In genomic region chr4:79611026-79611425, GRCh38 we compare ENCODE assay signal across 18 cellular contexts.
DNase-seq lines count a peak whose midpoint lies in the region; ATAC-seq, FAIRE-seq and TF ChIP-seq lines count a peak whose summit lies in the region.
"Had no signal": no experiment of that assay in that cellular context is flagged by ENCODE, and none has a peak within 500 bp of the region (broad histone marks: within the 10 kb centered on the region; RNA-seq: fewer than 3 reads in every experiment).

No MANE protein-coding gene starts in this region.

- ATAC-seq in K562 = no peak
- ATAC-seq in upper lobe of left lung (ENCODE audit: low FRiP score in 2 of 2) = no peak
- ATAC-seq in stimulated activated naive CD8-positive, alpha-beta T cell treated with anti-CD3 and anti-CD28 coated beads, Interleukin-15, Interleukin-2, amounts not matched to agents 100 U/mL and 50 U/mL, for 24 hours = no peak
- ATAC-seq: GM23338 had no signal

- H3K4ac ChIP-seq in mesendoderm (ENCODE audit: low read depth, low read length) = no peak overlapping the region

- no peak for TF ChIP-seq RAD21 in K562 (CRISPR knock-in tag; conservative IDR thresholded peaks at IDR 0.05 in 1 of 2, IDR thresholded peaks at IDR 0.05 in 1 of 2)

- H3K79me2 ChIP-seq in K562 (ENCODE audit: control insufficient read depth, insufficient read depth, low read length) (no peaks in the 10 kb centered on the region), mesendoderm (ENCODE audit: control insufficient read depth, insufficient read depth, low read length) (no peaks in the 10 kb centered on the region)

- no peak overlapping the region for H4K5ac ChIP-seq in mesendoderm (ENCODE audit: low read length)

- H4K20me1 ChIP-seq in K562 (replicated peaks; ENCODE audit: control insufficient read depth, insufficient read depth, low read length) = no peaks in the 10 kb centered on the region

- H2AFZ ChIP-seq in K562 (ENCODE audit: low read depth, low read length) = no peak overlapping the region
- H2AFZ ChIP-seq: GM23338 had no signal

- BruUV-seq in K562 (replicated peaks; lab: Mats Ljungman, UMichigan) = no TSS peak

- TF ChIP-seq POLR2A in K562 (conservative IDR thresholded peaks at IDR 0.05) (no peak), upper lobe of left lung (IDR thresholded peaks at IDR 0.05) (no peak)

- DNase-seq in KBM-7 (peak; percentile 15), K562 (ENCODE audit: extremely low read depth in 1 of 4, low spot score in 3 of 4) (no peak), kidney glomerular epithelial cell (lab: John Stamatoyannopoulos, UW) (peak; percentile 27), myocyte (ENCODE audit: low read depth) (peak; percentile 38), upper lobe of left lung (no peak), mesendoderm (no peak)
- no peak for DNase-seq in activated CD4-positive, alpha-beta T cell treated with anti-CD3 and anti-CD28 coated beads for 48 hours
- DNase-seq in stimulated activated naive CD8-positive, alpha-beta T cell treated with anti-CD3 and anti-CD28 coated beads, Interleukin-15, Interleukin-2, amounts not matched to agents 100 U/mL and 50 U/mL, for 24 hours = no peak
- DNase-seq: C1 segment of cervical spinal cord, Calu3, COR-L47, DMS53, DMS79 treated with DMSO at 0.1 percent for 48 hours, GF-D8 had no signal

- no peak overlapping the region for H3K56ac ChIP-seq in mesendoderm (ENCODE audit: low read length)

- H3K4me2 ChIP-seq in K562 (ENCODE audit: insufficient read depth, low read length) = no peak overlapping the region
- H3K4me2 ChIP-seq in mesendoderm (ENCODE audit: low read length) = no peak overlapping the region
- H3K4me2 ChIP-seq: GM23338 had no signal

- H3K27me3 ChIP-seq in K562 (ENCODE audit: control insufficient read depth in 2 of 2, insufficient read depth in 2 of 2, low read length in 2 of 2) (no peaks in the 10 kb centered on the region), upper lobe of left lung (no peaks in the 10 kb centered on the region), mesendoderm (ENCODE audit: insufficient read depth, low read length, poor library complexity) (no peaks in the 10 kb centered on the region)

- in situ Hi-C loops in KBM-7 (cut with MboI; ENCODE audit: low pct_unique_long_range_greater_than_20kb, low sequenced_read_pairs) (no loop called here), K562 (cut with MboI) (no loop called here)

- H2BK120ac ChIP-seq in mesendoderm (ENCODE audit: low read depth, low read length) = no peak overlapping the region

- H3K4me1 ChIP-seq in K562 (replicated peaks in 1 of 2; ENCODE audit: control insufficient read depth in 2 of 2, insufficient read depth in 2 of 2, low read length in 2 of 2) = no peaks in the 10 kb centered on the region
- H3K4me1 ChIP-seq in upper lobe of left lung = no peaks in the 10 kb centered on the region
- no peaks in the 10 kb centered on the region for H3K4me1 ChIP-seq in mesendoderm (ENCODE audit: control insufficient read depth, low read depth, low read length)
- H3K4me1 ChIP-seq: HAP-1 had no signal

- TF ChIP-seq CTCF in K562 (IDR thresholded peaks at IDR 0.05 in 2 of 3, conservative IDR thresholded peaks at IDR 0.05 in 1 of 3; ENCODE audit: insufficient read depth in 2 of 3, low read depth in 1 of 3, low read length in 3 of 3) (no peak), upper lobe of left lung (IDR thresholded peaks at IDR 0.05) (no peak)

- no peak overlapping the region for H2AK5ac ChIP-seq in mesendoderm (ENCODE audit: low read length)

- no peak overlapping the region for H3K23ac ChIP-seq in mesendoderm (ENCODE audit: low read length)

- no peak overlapping the region for H4K8ac ChIP-seq in mesendoderm (ENCODE audit: low read depth, low read length)

- H3K9me1 ChIP-seq in K562 (ENCODE audit: control insufficient read depth, insufficient read depth, low read length) = no peaks in the 10 kb centered on the region

- no peak overlapping the region for H2BK15ac ChIP-seq in mesendoderm (replicated peaks; ENCODE audit: low read depth)

- H3K18ac ChIP-seq in mesendoderm (ENCODE audit: low read length) = no peak overlapping the region

- H3K79me1 ChIP-seq in mesendoderm (ENCODE audit: low read length) = no peaks in the 10 kb centered on the region

- CTCF ChIA-PET in K562 (lab: Yijun Ruan, JAX; ENCODE audit: low intra/inter-chr PET ratio) = no interaction called here

- 41% methylated on average over 5 of the region's 5 CpGs for WGBS in K562 (ENCODE audit: insufficient coverage, low coverage, missing lambda C conversion rate)
- WGBS in upper lobe of left lung, 2 donors = 84 to 86% methylated on average over 5 of the region's 5 CpGs
- 100% methylated on average over 2 of the region's 5 CpGs for WGBS in mesendoderm (ENCODE audit: extremely low coverage, insufficient coverage, low lambda C conversion rate)

- TF ChIP-seq EP300 in K562 (IDR thresholded peaks at IDR 0.05; ENCODE audit: low read length) (no peak), upper lobe of left lung (IDR thresholded peaks at IDR 0.05) (no peak)

- no peaks in the 10 kb centered on the region for H3K36me3 ChIP-seq in K562 (ENCODE audit: control insufficient read depth, insufficient read depth, low read length)
- no peaks in the 10 kb centered on the region for H3K36me3 ChIP-seq in upper lobe of left lung
- no peaks in the 10 kb centered on the region for H3K36me3 ChIP-seq in mesendoderm (ENCODE audit: control insufficient read depth, insufficient read depth, low read length)
- H3K36me3 ChIP-seq: HAP-1 had no signal

- H3K9me3 ChIP-seq in K562 (replicated peaks; ENCODE audit: control insufficient read depth, insufficient read depth, low read depth, low read length) (no peaks in the 10 kb centered on the region), upper lobe of left lung (no peaks in the 10 kb centered on the region)
- H3K9me3 ChIP-seq: HAP-1 had no signal

- intact Hi-C loops in K562 (cut with micrococcal nuclease) = no loop called here

- H2BK5ac ChIP-seq in mesendoderm (ENCODE audit: low read length) = no peak overlapping the region

- POLR2A ChIA-PET in K562 (lab: Yijun Ruan, JAX) = no interaction called here

- H3K4me3 ChIP-seq in K562 (no peak overlapping the region), upper lobe of left lung (no peak overlapping the region), mesendoderm (ENCODE audit: low read length) (no peak overlapping the region)
- H3K4me3 ChIP-seq: GM23338, HAP-1 had no signal

- H3K27ac ChIP-seq in K562 (ENCODE audit: extremely low read depth, low read depth, low read length) (no peak overlapping the region), upper lobe of left lung (no peak overlapping the region), mesendoderm (ENCODE audit: low read depth, low read length) (no peak overlapping the region)

- no peak for FAIRE-seq in K562 (lab: Jason Lieb, UNC)
- FAIRE-seq: GM12891, GM18507 had no signal

- H3K9ac ChIP-seq in K562 (ENCODE audit: insufficient read depth in 1 of 2, low read depth in 2 of 2, low read length in 2 of 2) = no peak overlapping the region
- H3K9ac ChIP-seq in mesendoderm (ENCODE audit: low read length) = no peak overlapping the region

TF ChIP-seq in K562, 482 proteins besides CTCF, POLR2A, EP300 and RAD21:
- peak; percentile 27; the same call in 1 of the 2 replicates for TF ChIP-seq BHLHE40 (IDR thresholded peaks at IDR 0.05; ENCODE audit: low read length)
- TF ChIP-seq MECOM (CRISPR knock-in tag; IDR thresholded peaks at IDR 0.05) = peak; percentile 96
- TF ChIP-seq HMBOX1 (IDR thresholded peaks at IDR 0.05) = peak; percentile 66
- no peak for TF ChIP-seq ZNF57 (CRISPR knock-in tag; IDR thresholded peaks at IDR 0.05)
- peak; percentile 21; the same call in 1 of the 2 replicates for TF ChIP-seq PKNOX1 (IDR thresholded peaks at IDR 0.05)
- TF ChIP-seq NR1H2 (CRISPR knock-in tag; IDR thresholded peaks at IDR 0.05) = no peak
- peak; percentile 77 for TF ChIP-seq MEIS2 (IDR thresholded peaks at IDR 0.05; ENCODE audit: partially characterized antibody)
- no peak for TF ChIP-seq TFAP4 (CRISPR knock-in tag; IDR thresholded peaks at IDR 0.05; ENCODE audit: borderline replicate concordance)

Comparison
In these comparisons a context has a peak if more than half of its experiments do, and no peak if none do; other contexts are left out.
1. DNase-seq: peak in KBM-7 (single experiment), kidney glomerular epithelial cell (single experiment) and myocyte (single experiment); none in K562 (0 of 4), upper lobe of left lung (0 of 2), activated CD4-positive, alpha-beta T cell treated with anti-CD3 and anti-CD28 coated beads for 48 hours (single experiment), mesendoderm (single experiment) and stimulated activated naive CD8-positive, alpha-beta T cell treated with anti-CD3 and anti-CD28 coated beads, Interleukin-15, Interleukin-2, amounts not matched to agents 100 U/mL and 50 U/mL, for 24 hours (single experiment).